8 cellular contexts compared by ENCODE assay signal in genomic region chr13:102580552-102581169, GRCh38. TPM values are rescaled to one million over a fixed set of nuclear protein-coding genes. Genes with fewer than 3 reads are reported as not detected.
DNase-seq lines count a peak whose midpoint lies in the region; ATAC-seq and TF ChIP-seq lines count a peak whose summit lies in the region.

No MANE protein-coding gene starts in this region.

- POLR2A ChIA-PET in T-cell (lab: Charles Lee) = no interaction called here
- POLR2A ChIA-PET in naive thymus-derived CD8-positive, alpha-beta T cell (lab: Charles Lee) = interaction anchor here (1.0 to 2.0 kb wide), 6 partner anchors 11 to 265 kb away, joined by 3 to 13 read pairs (median 8); partner anchors contain the start of genes ERCC5 and TPP2

- H3K27me3 Mint-ChIP-seq in T-cell = peaks cover 5 to 7% of the 10 kb centered on the region in 2 donors
- peaks cover 0 to 7% (median 2%) of the 10 kb centered on the region in 5 donors for H3K27me3 Mint-ChIP-seq in naive thymus-derived CD8-positive, alpha-beta T cell

- H3K36me3 ChIP-seq in esophagus muscularis mucosa = no peaks in the 10 kb centered on the region

- ATAC-seq in HG02623 (IDR thresholded peaks at IDR 0.05; ENCODE audit: unreplicated experiment) = peak; percentile 65
- peak; percentile 60 to 81 (median 71) for ATAC-seq in T-cell (replicated peaks in 1 of 4)
- ATAC-seq in naive thymus-derived CD8-positive, alpha-beta T cell = peak; percentile 85 to 88

- peaks cover 11 to 15% (median 15%) of the 10 kb centered on the region in 3 donors for H3K4me1 Mint-ChIP-seq in T-cell
- peaks cover 6 to 20% (median 10%) of the 10 kb centered on the region in 4 donors for H3K4me1 Mint-ChIP-seq in naive thymus-derived CD8-positive, alpha-beta T cell

- peaks cover 0 to 11% (median 0%) of the 10 kb centered on the region in 4 donors for H3K27me3 ChIP-seq in esophagus muscularis mucosa

- H3K27ac Mint-ChIP-seq in T-cell = no peak overlapping the region
- H3K27ac Mint-ChIP-seq in naive thymus-derived CD8-positive, alpha-beta T cell = no peak overlapping the region

- no peak for TF ChIP-seq POLR2A in esophagus muscularis mucosa (IDR thresholded peaks at IDR 0.05; ENCODE audit: low read depth)

- H3K36me3 Mint-ChIP-seq in T-cell = no peaks in the 10 kb centered on the region
- no peaks in the 10 kb centered on the region for H3K36me3 Mint-ChIP-seq in naive thymus-derived CD8-positive, alpha-beta T cell

- intact Hi-C loops in esophagus muscularis mucosa (cut with DNase I) = loop anchor here (5.0 kb wide), 1 partner anchor 267 kb away; the partner anchor contains the start of gene ERCC5

- CTCF ChIA-PET in T-cell (lab: Charles Lee) = interaction anchor here (0.6 to 1.7 kb wide), 16 partner anchors 10 to 1888 kb away, joined by 3 to 12 read pairs (median 6); no protein-coding TSS in a partner anchor

- H3K9me3 Mint-ChIP-seq in T-cell = no peaks in the 10 kb centered on the region
- H3K9me3 Mint-ChIP-seq in naive thymus-derived CD8-positive, alpha-beta T cell = no peaks in the 10 kb centered on the region

- no peak for DNase-seq in AG09319 (ENCODE audit: extremely low read depth, low read depth)
- peak; percentile 30 for DNase-seq in NCI-H1436 treated with DMSO at 0.1 percent for 48 hours (lab: John Stamatoyannopoulos, UW)
- peak in 15 of 34 experiments; percentile 9 to 51 (median 28) for DNase-seq in T-cell
- no peak for DNase-seq in esophagus muscularis mucosa (ENCODE audit: extremely low spot score)
- peak in 8 of 10 donors; percentile 8 to 74 (median 45) for DNase-seq in naive thymus-derived CD8-positive, alpha-beta T cell
- no peak for DNase-seq in T1000 (lab: John Stamatoyannopoulos, UW)

- no peaks in the 10 kb centered on the region for H3K4me1 ChIP-seq in esophagus muscularis mucosa

- H3K4me3 ChIP-seq in esophagus muscularis mucosa = no peak overlapping the region

- H3K9me3 ChIP-seq in esophagus muscularis mucosa = no peaks in the 10 kb centered on the region

- no peak overlapping the region for H3K4me3 Mint-ChIP-seq in T-cell
- H3K4me3 Mint-ChIP-seq in naive thymus-derived CD8-positive, alpha-beta T cell = no peak overlapping the region

- TF ChIP-seq EP300 in esophagus muscularis mucosa (IDR thresholded peaks at IDR 0.05) = no peak

- TF ChIP-seq CTCF in AG09319 (IDR thresholded peaks at IDR 0.05; ENCODE audit: low read depth, low read length) (peak; percentile 72), GM12872 (IDR thresholded peaks at IDR 0.05; ENCODE audit: insufficient read depth, low read depth, low read length) (peak; percentile 60; the same call in 2 of the 3 replicates), esophagus muscularis mucosa (IDR thresholded peaks at IDR 0.05) (peak; percentile 61 to 77 (median 71))

- no peak overlapping the region for H3K27ac ChIP-seq in esophagus muscularis mucosa (replicated peaks in 1 of 4)

- 6% methylated on average over 5 of the region's 5 CpGs for WGBS in esophagus muscularis mucosa

RNA-seq across cellular contexts. Expression of gene TPP2, which starts 16.1 kb away (rescaled TPM):
- 100 to 1,000 TPM; 111 to 135 (median 115) TPM for total RNA-seq in T-cell
- total RNA-seq in esophagus muscularis mucosa = 10 to 100 TPM; 30.3 to 38.4 (median 32.1) TPM
- 100 to 1,000 TPM; 210 to 224 TPM for total RNA-seq in naive thymus-derived CD8-positive, alpha-beta T cell
- polyA plus RNA-seq in naive thymus-derived CD8-positive, alpha-beta T cell = 10 to 100 TPM; 52.3 to 64.7 (median 61.1) TPM

Comparison
In these comparisons a context has a peak if more than half of its experiments do, and no peak if none do; other contexts are left out.
1. DNase-seq: peak in NCI-H1436 treated with DMSO at 0.1 percent for 48 hours (single experiment) and naive thymus-derived CD8-positive, alpha-beta T cell (8 of 10); none in AG09319 (single experiment), esophagus muscularis mucosa (single experiment) and T1000 (single experiment).
2. Peak in every context shown above with its lines, with median percentiles within 50 percentile points of each other: CTCF ChIP-seq and ATAC-seq.